In genomic region chr1:80448081-80448480, GRCh38 we compare ENCODE assay signal across 15 cellular contexts.
DNase-seq lines count a peak whose midpoint lies in the region; ATAC-seq and TF ChIP-seq lines count a peak whose summit lies in the region.
"Had no signal": no experiment of that assay in that cellular context is flagged by ENCODE, and none has a peak within 500 bp of the region (broad histone marks: within the 10 kb centered on the region; RNA-seq: fewer than 3 reads in every experiment).

No MANE protein-coding gene starts in this region.

- intact Hi-C loops in IMR-90 (cut with micrococcal nuclease), result no loop called here
- intact Hi-C loops in left ventricle myocardium superior (cut with micrococcal nuclease), result no loop called here

- H3K18ac ChIP-seq in IMR-90 (ENCODE audit: low read depth, low read length), result no peak overlapping the region

- H2BK5ac ChIP-seq in IMR-90 (ENCODE audit: low read depth, low read length, poor library complexity, severe bottlenecking), result no peak overlapping the region

- ATAC-seq in IMR-90 (ENCODE audit: low read depth) (no peak), left ventricle myocardium superior (no peak)

- H4K8ac ChIP-seq in IMR-90 (ENCODE audit: low read depth in 2 of 2, low read length in 2 of 2), result no peak overlapping the region

- in situ Hi-C loops in IMR-90 (cut with MboI; ENCODE audit: low sequenced_read_pairs), result no loop called here

- H3K4me1 ChIP-seq in IMR-90 (ENCODE audit: control insufficient read depth, insufficient read depth, low read length), result no peaks in the 10 kb centered on the region

- no peak overlapping the region for H3K9ac ChIP-seq in IMR-90 (ENCODE audit: low read depth, low read length)

- BruUV-seq in IMR-90 (replicated peaks; lab: Mats Ljungman, UMichigan), result no TSS peak

- TF ChIP-seq RAD21 in IMR-90 (IDR thresholded peaks at IDR 0.05; ENCODE audit: low read length), result no peak

- TF ChIP-seq CTCF in AG09309 (IDR thresholded peaks at IDR 0.05; ENCODE audit: control insufficient read depth, insufficient read depth, low read depth, low read length, missing control alignments) (no peak), IMR-90 (conservative IDR thresholded peaks at IDR 0.05; ENCODE audit: low read depth, low read length) (no peak), choroid plexus epithelial cell (conservative IDR thresholded peaks at IDR 0.05; ENCODE audit: low read depth, low read length) (no peak), osteocyte (IDR thresholded peaks at IDR 0.05) (no peak)

- no peaks in the 10 kb centered on the region for H4K20me1 ChIP-seq in IMR-90 (ENCODE audit: insufficient read depth, low read length)

- H2AFZ ChIP-seq in IMR-90 (replicated peaks; ENCODE audit: low read length, poor library complexity), result no peak overlapping the region

- no peak overlapping the region for H2BK20ac ChIP-seq in IMR-90 (ENCODE audit: low read depth, low read length)

- H3K4me3 Mint-ChIP-seq in osteocyte (ENCODE audit: unreplicated experiment), result no peak overlapping the region
- H3K4me3 Mint-ChIP-seq: CD14-positive monocyte, H9 had no signal

- POLR2A ChIA-PET in IMR-90 (lab: Charles Lee; ENCODE audit: unreplicated experiment), result no interaction called here

- no peak overlapping the region for H3K56ac ChIP-seq in IMR-90 (ENCODE audit: extremely low read depth, insufficient read depth, low read length)

- WGBS in IMR-90 (ENCODE audit: extremely low coverage in 2 of 2, insufficient read length in 1 of 2), 2 experiments, result no CpG with 5 or more reads among the region's 5 CpGs

- no peak overlapping the region for H2AK9ac ChIP-seq in IMR-90 (replicated peaks; ENCODE audit: low read depth, low read length, poor library complexity)

- H2BK15ac ChIP-seq in IMR-90 (ENCODE audit: low read depth, low read length), result no peak overlapping the region

- no peak overlapping the region for H2AK5ac ChIP-seq in IMR-90 (ENCODE audit: low read depth, low read length)

- H3K27ac ChIP-seq in IMR-90 (ENCODE audit: insufficient read depth, low read length), result no peak overlapping the region

- H3K4ac ChIP-seq in IMR-90 (ENCODE audit: low read depth, low read length), result no peak overlapping the region

- CTCF ChIA-PET in IMR-90 (lab: Yijun Ruan, JAX), result no interaction called here

- peaks cover 12% of the 10 kb centered on the region for H3K9me3 Mint-ChIP-seq in osteocyte (ENCODE audit: unreplicated experiment)
- H3K9me3 Mint-ChIP-seq: H9 had no signal

- dilution Hi-C loops in IMR-90 (cut with HindIII; ENCODE audit: low sequenced_read_pairs, unreplicated experiment), result no loop called here

- H3K27ac Mint-ChIP-seq in osteocyte (ENCODE audit: unreplicated experiment), result no peak overlapping the region
- H3K27ac Mint-ChIP-seq: CD14-positive monocyte, H9 had no signal

- no peak overlapping the region for H3K23ac ChIP-seq in IMR-90 (ENCODE audit: low read depth, low read length)

- no peaks in the 10 kb centered on the region for H3K9me1 ChIP-seq in IMR-90 (ENCODE audit: insufficient read depth, low read length)

- H3K79me1 ChIP-seq in IMR-90 (ENCODE audit: low read depth in 1 of 2, low read length in 2 of 2), result no peaks in the 10 kb centered on the region

- no peaks in the 10 kb centered on the region for H3K36me3 ChIP-seq in IMR-90 (ENCODE audit: control insufficient read depth, insufficient read depth, low read length)

- H3K4me2 ChIP-seq in IMR-90 (ENCODE audit: low read depth, low read length), result no peak overlapping the region

- no peaks in the 10 kb centered on the region for H3K9me3 ChIP-seq in IMR-90 (ENCODE audit: control insufficient read depth, insufficient read depth, low read length)

- no peaks in the 10 kb centered on the region for H3K27me3 ChIP-seq in IMR-90 (ENCODE audit: control insufficient read depth, insufficient read depth, low read length)

- no peak for TF ChIP-seq POLR2A in IMR-90 (IDR thresholded peaks at IDR 0.05; ENCODE audit: low read depth, low read length)

- H3K4me3 ChIP-seq in AG09309 (ENCODE audit: control insufficient read depth, low read depth, low read length) (no peak overlapping the region), IMR-90 (ENCODE audit: insufficient read depth, low read depth, low read length) (no peak overlapping the region), choroid plexus epithelial cell (ENCODE audit: low read depth, low read length) (no peak overlapping the region)

- DNase-seq in AG09309 (ENCODE audit: low read depth), result peak; percentile 7
- peak; percentile 27 for DNase-seq in IMR-90
- DNase-seq in choroid plexus epithelial cell (ENCODE audit: low read depth), result peak; percentile 4
- peak; percentile 59 for DNase-seq in myocyte (ENCODE audit: low read depth)
- DNase-seq in stimulated activated CD4-positive, alpha-beta T cell treated with anti-CD3 and anti-CD28 coated beads, Interleukin-1b, Interleukin-23, amount 100 ng/mL, for 48 hours, result no peak
- no peak for DNase-seq in left ventricle myocardium superior
- no peak for DNase-seq in NCI-H2171 treated with DMSO at 0.1 percent for 48 hours (lab: John Stamatoyannopoulos, UW)
- no peak for DNase-seq in osteocyte (ENCODE audit: extremely low spot score, unreplicated experiment)
- DNase-seq: AML-193, DMS 273 treated with DMSO at 0.1 percent for 48 hours, H9, NCI-H187, NCI-H69, SHP77 had no signal

- no peaks in the 10 kb centered on the region for H3K27me3 Mint-ChIP-seq in osteocyte (ENCODE audit: unreplicated experiment)

- H4K5ac ChIP-seq in IMR-90 (ENCODE audit: low read depth, low read length), result no peak overlapping the region

- no peak overlapping the region for H3K14ac ChIP-seq in IMR-90 (replicated peaks; ENCODE audit: low read depth, low read length)

- H2BK120ac ChIP-seq in IMR-90 (ENCODE audit: low read depth, low read length), result no peak overlapping the region

- peaks cover 13% of the 10 kb centered on the region for H3K4me1 Mint-ChIP-seq in osteocyte (ENCODE audit: unreplicated experiment)
- H3K4me1 Mint-ChIP-seq: CD14-positive monocyte, H9 had no signal

- H4K91ac ChIP-seq in IMR-90 (ENCODE audit: insufficient read depth, low read depth, low read length), result no peak overlapping the region

- no peaks in the 10 kb centered on the region for H3K36me3 Mint-ChIP-seq in osteocyte (ENCODE audit: unreplicated experiment)
- H3K36me3 Mint-ChIP-seq: CD14-positive monocyte had no signal

TF ChIP-seq in IMR-90, 13 proteins besides CTCF, POLR2A, EP300 and RAD21:
- no peak for TF ChIP-seq CHD1 (IDR thresholded peaks at IDR 0.05; ENCODE audit: low read depth, low read length)
- no peak for TF ChIP-seq CEBPB (IDR thresholded peaks at IDR 0.05; ENCODE audit: low read depth, low read length)
- no peak for TF ChIP-seq FOS (IDR thresholded peaks at IDR 0.05; ENCODE audit: low read depth, low read length)
- TF ChIP-seq ELK1 (IDR thresholded peaks at IDR 0.05; ENCODE audit: borderline replicate concordance, low read depth, low read length), result no peak
- no peak for TF ChIP-seq RCOR1 (IDR thresholded peaks at IDR 0.05; ENCODE audit: insufficient replicate concordance, low read length)

Comparison
In these comparisons a context has a peak if more than half of its experiments do, and no peak if none do; other contexts are left out.
1. DNase-seq: peak in AG09309 (single experiment), IMR-90 (single experiment), choroid plexus epithelial cell (single experiment) and myocyte (single experiment); none in stimulated activated CD4-positive, alpha-beta T cell treated with anti-CD3 and anti-CD28 coated beads, Interleukin-1b, Interleukin-23, amount 100 ng/mL, for 48 hours (single experiment), left ventricle myocardium superior (single experiment), NCI-H2171 treated with DMSO at 0.1 percent for 48 hours (single experiment) and osteocyte (single experiment).